Comparison of ENCODE assay signal across 14 cellular contexts in the genomic region with DNA sequence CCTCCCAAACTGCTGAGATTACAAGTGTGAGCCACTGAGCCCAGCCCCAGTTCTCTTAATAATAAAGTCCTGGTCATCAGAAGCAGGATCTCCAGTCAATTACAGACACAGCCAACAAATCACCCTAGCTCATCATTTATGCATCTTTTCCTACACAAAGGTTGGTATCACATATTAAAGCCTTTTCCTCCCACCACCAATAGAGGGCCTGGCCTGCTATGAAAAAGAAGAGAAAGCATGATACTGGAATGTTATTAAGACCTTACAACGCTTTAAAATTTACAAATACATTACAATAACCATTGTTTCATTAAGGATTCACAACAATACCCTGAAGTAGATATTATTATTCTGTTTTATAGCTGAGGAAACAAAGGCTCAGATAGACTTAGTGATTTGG. TPM values are rescaled to one million over a fixed set of nuclear protein-coding genes. Genes with fewer than 3 reads are reported as not detected.
DNase-seq lines count a peak whose midpoint lies in the region; ATAC-seq and TF ChIP-seq lines count a peak whose summit lies in the region.
"Had no signal": no experiment of that assay in that cellular context is flagged by ENCODE, and none has a peak within 500 bp of the region (broad histone marks: within the 10 kb centered on the region; RNA-seq: fewer than 3 reads in every experiment).

No MANE protein-coding gene starts in this region.

- H4K20me1 ChIP-seq in PC-3 (ENCODE audit: low read length), result no peaks in the 10 kb centered on the region

- H3K79me2 ChIP-seq in PC-3 (ENCODE audit: low read length), result no peaks in the 10 kb centered on the region

- no TSS peak for BruUV-seq in PC-3 (replicated peaks; lab: Mats Ljungman, UMichigan)

- intact Hi-C loops in PC-3 (cut with micrococcal nuclease), result loop anchor here (2.0 kb wide), 1 partner anchor 53 kb away; no protein-coding TSS in a partner anchor

- no peak overlapping the region for H2AFZ ChIP-seq in PC-3 (ENCODE audit: low read length)

- CTCF ChIA-PET in PC-3 (lab: Charles Lee), result interaction anchor here (0.6 to 1.5 kb wide), 2 partner anchors 62 to 108 kb away, joined by 3 to 5 read pairs; no protein-coding TSS in a partner anchor

- DNase-seq in SHP77 (lab: John Stamatoyannopoulos, UW), result peak; percentile 1 to 7
- no peak for DNase-seq in SHP77 treated with DMSO at 0.1 percent for 48 hours (lab: John Stamatoyannopoulos, UW)
- peak; percentile 25 for DNase-seq in PC-3
- DNase-seq in fibroblast of pulmonary artery (ENCODE audit: low read depth), result no peak
- no peak for DNase-seq in activated CD4-positive, CD25-positive, alpha-beta regulatory T cell treated with anti-CD3 and anti-CD28 coated beads, Interleukin-2, amount 50 U/mL, for 72 hours
- no peak for DNase-seq in putamen (ENCODE audit: low spot score)
- DNase-seq: activated T-cell treated with anti-CD3 and anti-CD28 coated beads, Interleukin-2, amount 50 U/mL, for 4 hours; MG63; stimulated activated CD4-positive, alpha-beta T cell treated with anti-CD3 and anti-CD28 coated beads, Interleukin-12 subunit alpha, Interleukin-12 subunit beta, amount 100 ng/mL, for 4 hours had no signal

- H3K4me1 ChIP-seq in PC-3 (ENCODE audit: insufficient read depth, low read length), result no peaks in the 10 kb centered on the region

- H3K9me2 ChIP-seq in PC-3 (replicated peaks; ENCODE audit: low read length), result no peaks in the 10 kb centered on the region

- no peaks in the 10 kb centered on the region for H3F3A ChIP-seq in PC-3 (ENCODE audit: low read length, unreplicated experiment)

- TF ChIP-seq CTCF in PC-3 (conservative IDR thresholded peaks at IDR 0.05; ENCODE audit: low read depth, low read length) (peak; percentile 62), fibroblast of pulmonary artery (IDR thresholded peaks at IDR 0.05; ENCODE audit: low read length, missing control alignments) (peak; percentile 43)

- H3K4me2 ChIP-seq in PC-3 (ENCODE audit: low read length), result no peak overlapping the region

- no peak overlapping the region for H3K9ac ChIP-seq in PC-3 (ENCODE audit: low read length)

- H3K9me3 ChIP-seq in PC-3 (ENCODE audit: low read length), result no peaks in the 10 kb centered on the region
- H3K9me3 ChIP-seq: MG63 had no signal

- ATAC-seq in PC-3, result peak; percentile 56
- ATAC-seq in HG03025 (IDR thresholded peaks at IDR 0.05; ENCODE audit: low FRiP score, unreplicated experiment), result no peak
- no peak for ATAC-seq in HG03571 (IDR thresholded peaks at IDR 0.05; ENCODE audit: unreplicated experiment)
- ATAC-seq: activated T-cell treated with anti-CD3 and anti-CD28 coated beads, Interleukin-2, amount 50 U/mL, for 4 hours; stimulated activated effector memory CD8-positive, alpha-beta T cell treated with anti-CD3 and anti-CD28 coated beads, Interleukin-12 subunit alpha, Interleukin-12 subunit beta, amount 100 ng/mL, for 72 hours had no signal

- H3K4me3 ChIP-seq in PC-3 (ENCODE audit: low read length) (no peak overlapping the region), fibroblast of pulmonary artery (replicated peaks; ENCODE audit: low read depth, low read length) (no peak overlapping the region)
- H3K4me3 ChIP-seq: MG63 had no signal

- H3K27me3 ChIP-seq in PC-3 (ENCODE audit: low read length), result peaks cover 16% of the 10 kb centered on the region; the same call in 1 of the 2 replicates

- H3K27ac ChIP-seq in PC-3 (ENCODE audit: low read length), result no peak overlapping the region

- H3K36me3 ChIP-seq in PC-3 (ENCODE audit: low read depth, low read length), result no peaks in the 10 kb centered on the region
- H3K36me3 ChIP-seq: MG63 had no signal

- POLR2A ChIA-PET in PC-3 (lab: Charles Lee; ENCODE audit: unreplicated experiment), result interaction anchor here (0.6 to 0.7 kb wide), 3 partner anchors 89 to 233 kb away, joined by 3 to 4 read pairs (median 3); no protein-coding TSS in a partner anchor

RNA-seq across cellular contexts. Expression of gene VAX1, which starts 25.9 kb away (rescaled TPM):
- total RNA-seq in PC-3 (2014; rRNA removed), result 0.12 and 0.98 TPM in 2 replicates
- total RNA-seq: activated T-cell treated with anti-CD3 and anti-CD28 coated beads, Interleukin-2, amount 50 U/mL, for 4 hours; B cell; mononuclear cell had no signal

Comparison
In these comparisons a context has a peak if more than half of its experiments do, and no peak if none do; other contexts are left out.
1. DNase-seq: peak in SHP77 (2 of 2) and PC-3 (single experiment); none in SHP77 treated with DMSO at 0.1 percent for 48 hours (single experiment), fibroblast of pulmonary artery (single experiment), activated CD4-positive, CD25-positive, alpha-beta regulatory T cell treated with anti-CD3 and anti-CD28 coated beads, Interleukin-2, amount 50 U/mL, for 72 hours (single experiment) and putamen (single experiment).